Comparison of ENCODE assay signal across 8 cellular contexts in the genomic region with DNA sequence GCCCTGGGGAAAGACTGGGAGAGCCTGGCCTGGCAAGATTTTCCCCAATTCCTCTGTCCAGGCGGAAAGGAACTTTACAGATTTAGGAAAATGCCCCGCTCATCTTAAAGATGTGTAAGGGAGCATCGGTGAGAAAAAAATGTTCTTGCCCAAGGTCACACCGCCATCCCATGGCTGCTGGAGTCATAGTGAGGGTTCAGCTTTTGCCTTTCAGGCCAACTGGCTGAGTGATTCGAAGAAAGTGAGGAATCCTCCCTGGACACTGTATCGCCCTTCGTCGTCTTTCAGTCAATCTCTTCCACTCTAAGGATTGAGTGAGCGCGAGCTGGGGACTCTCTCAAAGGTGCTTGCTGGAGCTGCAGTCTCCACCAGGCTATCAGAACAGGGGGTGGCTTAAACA. TPM values are rescaled to one million over a fixed set of nuclear protein-coding genes. Genes with fewer than 3 reads are reported as not detected.
A peak's percentile ranks its signal among the peaks of the same experiment; 100 is the strongest.
DNase-seq lines count a peak whose midpoint lies in the region; ATAC-seq and TF ChIP-seq lines count a peak whose summit lies in the region.

No MANE protein-coding gene starts in this region.

- peaks cover 49% of the 10 kb centered on the region for H3K27me3 Mint-ChIP-seq in activated naive CD4-positive, alpha-beta T cell treated with anti-CD3 and anti-CD28 coated beads for 36 hours (ENCODE audit: low read depth)

- intact Hi-C loops in activated naive CD4-positive, alpha-beta T cell treated with anti-CD3 and anti-CD28 coated beads for 36 hours (cut with micrococcal nuclease), result no loop called here
- intact Hi-C loops in PC-9 (cut with micrococcal nuclease; ENCODE audit: unreplicated experiment), result no loop called here
- intact Hi-C loops in OCI-LY7 (cut with micrococcal nuclease; ENCODE audit: unreplicated experiment), result no loop called here

- TF ChIP-seq CTCF in PC-9 (conservative IDR thresholded peaks at IDR 0.05) (no peak), OCI-LY7 (conservative IDR thresholded peaks at IDR 0.05; ENCODE audit: low read length) (no peak; the same call in 1 of the 2 replicates)

- H4K20me1 ChIP-seq in PC-9 (ENCODE audit: insufficient read depth), result no peaks in the 10 kb centered on the region
- H4K20me1 ChIP-seq in OCI-LY7 (ENCODE audit: insufficient read depth, low read length), result no peaks in the 10 kb centered on the region

- POLR2A ChIA-PET in PC-9 (lab: Charles Lee; ENCODE audit: unreplicated experiment) (interaction anchor here (0.6 to 0.8 kb wide), 2 partner anchors 309 to 385 kb away, joined by 5 to 11 read pairs; no protein-coding TSS in a partner anchor), OCI-LY7 (lab: Charles Lee) (no interaction called here)

- peaks cover 8% of the 10 kb centered on the region for H3K4me1 Mint-ChIP-seq in activated naive CD4-positive, alpha-beta T cell treated with anti-CD3 and anti-CD28 coated beads for 36 hours (ENCODE audit: low read depth)

- H3K9me2 ChIP-seq in PC-9 (ENCODE audit: insufficient read depth) (no peaks in the 10 kb centered on the region), OCI-LY7 (ENCODE audit: insufficient read depth, low read length) (no peaks in the 10 kb centered on the region)

- H3K36me3 Mint-ChIP-seq in activated naive CD4-positive, alpha-beta T cell treated with anti-CD3 and anti-CD28 coated beads for 36 hours (ENCODE audit: low read depth), result no peaks in the 10 kb centered on the region

- H3K4me3 ChIP-seq in PC-9, result peak overlapping the region; percentile 67
- no peak overlapping the region for H3K4me3 ChIP-seq in OCI-LY7 (ENCODE audit: low read depth, low read length, poor library complexity, severe bottlenecking)

- H3K4me1 ChIP-seq in PC-9 (replicated peaks; ENCODE audit: insufficient read depth) (peaks cover 23% of the 10 kb centered on the region), OCI-LY7 (ENCODE audit: insufficient read depth, low read length, poor library complexity, severe bottlenecking) (no peaks in the 10 kb centered on the region)

- CTCF ChIA-PET in activated naive CD4-positive, alpha-beta T cell treated with anti-CD3 and anti-CD28 coated beads for 36 hours (lab: Charles Lee), result no interaction called here
- CTCF ChIA-PET in PC-9 (lab: Charles Lee) (interaction anchor here (1.0 kb wide), 1 partner anchor 15 kb away, joined by 4 read pairs; no protein-coding TSS in a partner anchor), OCI-LY7 (lab: Charles Lee; ENCODE audit: unreplicated experiment) (no interaction called here)

- no peak overlapping the region for H3K27ac Mint-ChIP-seq in activated naive CD4-positive, alpha-beta T cell treated with anti-CD3 and anti-CD28 coated beads for 36 hours

- H3K27ac ChIP-seq in PC-9 (peak overlapping the region; percentile 88), OCI-LY7 (ENCODE audit: low read depth, low read length, poor library complexity, severe bottlenecking) (no peak overlapping the region)

- no peak for ATAC-seq in GM18867 (IDR thresholded peaks at IDR 0.05; ENCODE audit: unreplicated experiment)

- H3K36me3 ChIP-seq in PC-9 (ENCODE audit: low read depth) (peaks cover 20% of the 10 kb centered on the region; the same call in 1 of the 2 replicates), OCI-LY7 (ENCODE audit: insufficient read depth, low read length) (no peaks in the 10 kb centered on the region)

- H2AFZ ChIP-seq in PC-9 (peak overlapping the region; percentile 80), OCI-LY7 (ENCODE audit: low read length) (no peak overlapping the region)

- BruUV-seq in PC-9 (replicated peaks; lab: Mats Ljungman, UMichigan) (TSS peak; percentile 26), OCI-LY7 (replicated peaks; lab: Mats Ljungman, UMichigan) (no TSS peak)

- peak overlapping the region; percentile 57 for H3K4me3 Mint-ChIP-seq in activated naive CD4-positive, alpha-beta T cell treated with anti-CD3 and anti-CD28 coated beads for 36 hours

- 0 out of 2 replicates have a peak, but pooled peaks cover 10% of the 10 kb centered on the region for H3F3A ChIP-seq in PC-9 (ENCODE audit: insufficient read depth, low read depth)

- H3K9me3 ChIP-seq in PC-9 (ENCODE audit: insufficient read depth, low read depth) (no peaks in the 10 kb centered on the region), OCI-LY7 (ENCODE audit: low read length) (no peaks in the 10 kb centered on the region)

- H3K9me3 Mint-ChIP-seq in activated naive CD4-positive, alpha-beta T cell treated with anti-CD3 and anti-CD28 coated beads for 36 hours, result no peaks in the 10 kb centered on the region

- H3K4me2 ChIP-seq in PC-9 (peak overlapping the region; percentile 96), OCI-LY7 (ENCODE audit: low read length) (no peak overlapping the region)

- H3K79me2 ChIP-seq in PC-9 (ENCODE audit: low read depth), result peaks cover 32% of the 10 kb centered on the region
- no peaks in the 10 kb centered on the region for H3K79me2 ChIP-seq in OCI-LY7 (ENCODE audit: insufficient read depth, low read depth, low read length)

- no peaks in the 10 kb centered on the region for H3K27me3 ChIP-seq in PC-9 (ENCODE audit: insufficient read depth, low read depth)

- DNase-seq in activated naive CD4-positive, alpha-beta T cell treated with anti-CD3 and anti-CD28 coated beads for 36 hours, result peak; percentile 14
- no peak for DNase-seq in activated naive CD4-positive, alpha-beta T cell treated with Interleukin-2 at 50 U/mL for 16 hours
- DNase-seq in PC-9, result peak in 1 of 2 experiments; percentile 34
- peak; percentile 33 for DNase-seq in globus pallidus (ENCODE audit: low spot score)
- peak; percentile 36 for DNase-seq in renal cortical epithelial cell (ENCODE audit: low read depth)
- DNase-seq in OCI-LY7 (ENCODE audit: low spot score), result no peak
- DNase-seq in H4 (ENCODE audit: low spot score), result no peak

RNA-seq across cellular contexts. Expression of gene WFDC2, which starts 1.4 kb away (rescaled TPM):
- 1 to 10 TPM in 1 of 2 experiments, under 1 TPM in 1; 0.83 to 1.0 TPM for total RNA-seq in activated naive CD4-positive, alpha-beta T cell treated with anti-CD3 and anti-CD28 coated beads for 36 hours
- total RNA-seq in PC-9 (2021) (159 and 185 TPM in 2 replicates), renal cortical epithelial cell (1.6 and 25.0 TPM in 2 replicates), OCI-LY7 (2022) (0.46 TPM in 1 of 2 replicates, not detected in the other)
- 4.4 TPM in 1 of 2 replicates, not detected in the other for total RNA-seq in OCI-LY7 (2014; rRNA removed; shearing (Covaris generic))
- not detected in 2 replicates for total RNA-seq in H4 (2014; rRNA removed; shearing (Covaris generic))

RNA-seq across cellular contexts. Expression of gene SPINT3, which starts 44.5 kb away (rescaled TPM):
- not detected for total RNA-seq in activated naive CD4-positive, alpha-beta T cell treated with anti-CD3 and anti-CD28 coated beads for 36 hours
- not detected in 2 replicates for total RNA-seq in PC-9 (2021)
- not detected in 2 replicates for total RNA-seq in renal cortical epithelial cell
- not detected in 2 replicates for total RNA-seq in OCI-LY7 (2014; rRNA removed; shearing (Covaris generic))
- not detected in 2 replicates for total RNA-seq in OCI-LY7 (2022)
- not detected in 2 replicates for total RNA-seq in H4 (2014; rRNA removed; shearing (Covaris generic))

RNA-seq across cellular contexts. Expression of gene PIGT, which starts 55.0 kb away (rescaled TPM):
- total RNA-seq in activated naive CD4-positive, alpha-beta T cell treated with anti-CD3 and anti-CD28 coated beads for 36 hours, result 10 to 100 TPM; 37.7 to 43.8 TPM
- total RNA-seq in PC-9 (2021) (101 and 121 TPM in 2 replicates), renal cortical epithelial cell (16.3 and 32.9 TPM in 2 replicates), OCI-LY7 (2022) (79.4 and 89.2 TPM in 2 replicates)
- total RNA-seq in OCI-LY7 (2014; rRNA removed; shearing (Covaris generic)), result 75.7 and 104 TPM in 2 replicates
- 83.5 and 118 TPM in 2 replicates for total RNA-seq in H4 (2014; rRNA removed; shearing (Covaris generic))

Comparison
In these comparisons a context has a peak if more than half of its experiments do, and no peak if none do; other contexts are left out.
1. DNase-seq: peak in activated naive CD4-positive, alpha-beta T cell treated with anti-CD3 and anti-CD28 coated beads for 36 hours (single experiment), globus pallidus (single experiment) and renal cortical epithelial cell (single experiment); none in activated naive CD4-positive, alpha-beta T cell treated with Interleukin-2 at 50 U/mL for 16 hours (single experiment), OCI-LY7 (single experiment) and H4 (single experiment).